Comparison of ENCODE assay signal across 8 cellular contexts in the genomic region with DNA sequence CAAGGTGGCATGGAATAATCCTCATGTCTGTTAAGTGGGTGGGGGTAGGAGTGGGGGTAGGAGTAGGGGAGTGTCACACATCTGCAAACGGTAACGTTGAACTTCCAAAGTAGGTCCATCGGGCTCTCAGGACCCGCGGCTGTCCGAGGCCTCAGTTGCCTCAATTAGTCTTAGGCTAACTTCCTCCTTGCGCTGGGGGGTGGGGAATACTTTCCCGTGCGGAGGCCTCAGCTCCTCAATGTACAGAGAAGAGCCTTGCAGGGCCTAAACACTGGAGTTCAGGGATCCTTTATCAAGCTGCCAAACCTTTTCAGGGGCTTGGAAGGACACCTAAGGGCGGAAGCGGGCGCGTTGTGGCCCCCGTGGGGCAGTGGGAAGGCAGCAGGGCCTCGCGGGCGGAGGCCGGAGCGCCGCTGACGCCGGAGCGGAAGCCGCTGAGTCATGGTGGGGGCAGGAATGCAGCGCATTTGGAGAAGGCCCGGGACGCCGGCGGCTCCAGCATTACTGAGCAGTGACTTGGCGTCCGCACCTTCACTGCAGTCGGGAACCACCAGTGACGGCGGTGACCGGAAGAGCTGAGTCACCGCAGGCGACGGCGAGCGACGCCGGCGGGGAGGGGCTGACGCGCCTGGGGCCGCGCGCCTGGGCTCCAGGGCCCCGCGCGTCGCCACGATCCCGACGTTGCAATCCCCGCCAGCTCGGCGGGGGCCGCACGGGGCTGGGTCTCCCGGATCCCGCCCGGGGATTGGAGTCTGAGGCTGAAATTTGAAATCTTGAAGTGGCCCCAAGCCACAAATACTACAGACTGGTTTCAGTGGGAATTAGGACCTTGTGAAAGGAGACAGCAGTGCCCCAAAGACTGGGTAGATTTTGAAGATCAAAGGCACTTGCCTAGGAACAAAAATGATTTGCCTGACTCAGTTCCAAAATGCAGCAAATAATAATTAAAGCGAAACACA. TPM values are rescaled to one million over a fixed set of nuclear protein-coding genes. Genes with fewer than 3 reads are reported as not detected.
DNase-seq lines count a peak whose midpoint lies in the region; ATAC-seq and TF ChIP-seq lines count a peak whose summit lies in the region.

No MANE protein-coding gene starts in this region.

- POLR2A ChIA-PET in activated B cell treated with CpG ODN at 0.5 μM for 24 hours (lab: Charles Lee), result interaction anchor here (0.6 to 3.6 kb wide), 14 partner anchors 12 to 100 kb away, joined by 3 to 42 read pairs (median 3); a partner anchor contains a TSS

- no peaks in the 10 kb centered on the region for H3K9me3 Mint-ChIP-seq in activated B cell treated with CpG ODN at 0.5 μM for 24 hours

- H3K27me3 ChIP-seq in spleen (replicated peaks in 1 of 7), result no peaks in the 10 kb centered on the region

- no peak for TF ChIP-seq CTCF in AG09319 (IDR thresholded peaks at IDR 0.05; ENCODE audit: low read depth, low read length)
- TF ChIP-seq CTCF in activated B cell treated with CpG ODN at 0.5 μM for 24 hours (IDR thresholded peaks at IDR 0.05), result no peak
- TF ChIP-seq CTCF in cardiac fibroblast (IDR thresholded peaks at IDR 0.05; ENCODE audit: low read depth, low read length), result no peak
- TF ChIP-seq CTCF in spleen (IDR thresholded peaks at IDR 0.05 in 8 of 11, conservative IDR thresholded peaks at IDR 0.05 in 3 of 11), result peak in 3 of 11 experiments; percentile 9 to 48 (median 25)

- DNase-seq in AG09319 (ENCODE audit: extremely low read depth, low read depth) (peak; percentile 91), NCI-H226 (peak; percentile 97), activated B cell treated with CpG ODN at 0.5 μM for 24 hours (peak; percentile 74), cardiac fibroblast (ENCODE audit: low read depth in 2 of 2) (peak; percentile 97 to 98), iris pigment epithelial cell (ENCODE audit: low read depth) (peak; percentile 97), spleen (peak; percentile 97)

- H3K27ac ChIP-seq in spleen, result peak overlapping the region; percentile 76 to 98 (median 94)

- no peaks in the 10 kb centered on the region for H3K36me3 Mint-ChIP-seq in activated B cell treated with CpG ODN at 0.5 μM for 24 hours (ENCODE audit: low read depth)

- WGBS in spleen, 5 donors, result 2 to 34% (median 3%) methylated on average over 6 to 64 of the region's 64 CpGs

- peak overlapping the region; percentile 89 for H3K27ac Mint-ChIP-seq in activated B cell treated with CpG ODN at 0.5 μM for 24 hours

- H3K9me3 ChIP-seq in spleen, result no peaks in the 10 kb centered on the region

- peak overlapping the region; percentile 86 for H3K4me3 Mint-ChIP-seq in activated B cell treated with CpG ODN at 0.5 μM for 24 hours

- CTCF ChIA-PET in activated B cell treated with CpG ODN at 0.5 μM for 24 hours (lab: Charles Lee), result no interaction called here

- peak in 2 of 3 donors; percentile 65 to 70 for TF ChIP-seq POLR2A in spleen (IDR thresholded peaks at IDR 0.05)

- peaks cover 8% of the 10 kb centered on the region for H3K4me1 Mint-ChIP-seq in activated B cell treated with CpG ODN at 0.5 μM for 24 hours

- H3K27me3 Mint-ChIP-seq in activated B cell treated with CpG ODN at 0.5 μM for 24 hours, result no peaks in the 10 kb centered on the region

- no peaks in the 10 kb centered on the region for H3K36me3 ChIP-seq in spleen

- peak; percentile 98 for ATAC-seq in GM19035 (IDR thresholded peaks at IDR 0.05; ENCODE audit: unreplicated experiment)
- peak; percentile 98 for ATAC-seq in HG03280 (IDR thresholded peaks at IDR 0.05; ENCODE audit: unreplicated experiment)
- ATAC-seq in activated B cell treated with CpG ODN at 0.5 μM for 24 hours (ENCODE audit: low read depth), result peak; percentile 97

- peak overlapping the region; percentile 30 to 32 for H3K4me3 ChIP-seq in cardiac fibroblast (replicated peaks in 1 of 2; ENCODE audit: low read depth in 2 of 2, low read length in 2 of 2)
- H3K4me3 ChIP-seq in spleen, result peak overlapping the region; percentile 20 to 70 (median 44)

- peaks cover 0 to 17% (median 10%) of the 10 kb centered on the region in 6 donors for H3K4me1 ChIP-seq in spleen

- intact Hi-C loops in activated B cell treated with CpG ODN at 0.5 μM for 24 hours (cut with micrococcal nuclease), result loop anchor here (1.0 kb wide), 4 partner anchors 20 to 100 kb away; a partner anchor contains a TSS
- intact Hi-C loops in spleen (cut with DNase I; ENCODE audit: low total_unique reads), result loop anchor here (10.0 kb wide), 1 partner anchor 49 kb away; a partner anchor contains a TSS

RNA-seq across cellular contexts. Expression of a gene that starts 20.2 kb away (rescaled TPM):
- total RNA-seq in activated B cell treated with CpG ODN at 0.5 μM for 24 hours (95.7 and 96.3 TPM in 2 replicates), spleen (100 to 1,000 TPM in 1 of 7 donors, 10 to 100 TPM in 6; 53.9 to 104 (median 67.7) TPM)
- 10 to 100 TPM; 12.8 to 20.0 (median 17.9) TPM for polyA plus RNA-seq in spleen

RNA-seq across cellular contexts. Expression of a gene that starts 49.8 kb away (rescaled TPM):
- total RNA-seq in activated B cell treated with CpG ODN at 0.5 μM for 24 hours, result 19.4 and 21.7 TPM in 2 replicates
- 10 to 100 TPM; 22.0 to 29.4 (median 25.7) TPM for total RNA-seq in spleen
- 10 to 100 TPM in 2 of 3 donors, 1 to 10 TPM in 1; 9.9 to 14.1 (median 11.3) TPM for polyA plus RNA-seq in spleen

Comparison
In these comparisons a context has a peak if more than half of its experiments do, and no peak if none do; other contexts are left out.
1. Peak in every context shown above with its lines: DNase-seq, ATAC-seq, H3K4me3 ChIP-seq and H3K27ac ChIP-seq.